In the genomic region with DNA sequence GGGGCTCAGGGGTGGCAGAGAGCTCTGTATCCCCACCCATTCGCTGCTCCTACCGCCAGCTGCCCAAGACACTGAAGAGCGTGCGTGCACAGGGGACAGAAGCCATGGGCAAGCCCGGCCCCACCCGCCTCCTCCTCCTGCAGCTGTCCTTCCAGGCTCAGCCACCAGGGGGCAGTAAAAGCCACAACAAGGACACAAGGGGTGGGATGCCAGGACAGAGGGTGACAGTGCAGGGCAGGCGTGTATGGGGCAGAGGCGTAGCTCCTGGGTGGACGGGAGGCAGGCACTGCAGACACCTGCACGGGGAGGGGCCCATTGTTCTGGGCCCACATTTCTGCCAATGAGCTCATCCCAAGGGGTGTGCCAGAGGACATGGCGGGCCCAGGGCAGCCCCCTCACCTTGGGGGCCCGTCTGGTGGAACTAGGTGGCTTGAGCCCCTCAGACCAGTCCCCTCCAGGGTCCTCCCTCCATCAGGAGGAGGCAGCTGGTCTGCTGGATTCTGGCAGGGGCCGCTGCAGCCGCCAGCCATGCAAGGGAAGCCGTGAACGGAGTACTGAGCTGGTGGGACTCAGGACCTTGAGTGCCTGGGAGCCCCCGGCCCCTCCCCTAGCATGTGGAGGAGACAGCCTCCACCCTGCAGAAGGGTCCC, we compare ENCODE assay signal across 8 cellular contexts.
DNase-seq lines count a peak whose midpoint lies in the region; ATAC-seq and TF ChIP-seq lines count a peak whose summit lies in the region.

No MANE protein-coding gene starts in this region.

- H3K4me1 Mint-ChIP-seq in activated CD4-positive, alpha-beta memory T cell treated with anti-CD3 and anti-CD28 coated beads for 36 hours (ENCODE audit: low read depth), result no peaks in the 10 kb centered on the region

- H3K36me3 Mint-ChIP-seq in activated CD4-positive, alpha-beta memory T cell treated with anti-CD3 and anti-CD28 coated beads for 36 hours, result no peaks in the 10 kb centered on the region

- TF ChIP-seq CTCF in lung (IDR thresholded peaks at IDR 0.05; ENCODE audit: control extremely low read depth, extremely low read depth), result peak; percentile 96

- H3K9me3 Mint-ChIP-seq in activated CD4-positive, alpha-beta memory T cell treated with anti-CD3 and anti-CD28 coated beads for 36 hours, result no peaks in the 10 kb centered on the region

- peak; percentile 51 for ATAC-seq in GM21360 (IDR thresholded peaks at IDR 0.05; ENCODE audit: unreplicated experiment)
- ATAC-seq in lung (ENCODE audit: insufficient read depth, low FRiP score), result peak; percentile 72
- ATAC-seq in GM19467 (IDR thresholded peaks at IDR 0.05; ENCODE audit: unreplicated experiment), result no peak

- H3K4me3 Mint-ChIP-seq in activated CD4-positive, alpha-beta memory T cell treated with anti-CD3 and anti-CD28 coated beads for 36 hours, result no peak overlapping the region

- H3K27ac ChIP-seq in lung (ENCODE audit: low read depth in 1 of 2, low read length in 1 of 2), result peak overlapping the region in 1 of 2 donors; percentile 71

- H3K4me3 ChIP-seq in lung, result no peak overlapping the region

- no peak overlapping the region for H3K27ac Mint-ChIP-seq in activated CD4-positive, alpha-beta memory T cell treated with anti-CD3 and anti-CD28 coated beads for 36 hours

- H3K4me1 ChIP-seq in lung (ENCODE audit: control insufficient read depth in 2 of 2, insufficient read depth in 2 of 2, low read length in 2 of 2), result peaks cover 10 to 18% of the 10 kb centered on the region in 2 donors

- H3K27me3 Mint-ChIP-seq in activated CD4-positive, alpha-beta memory T cell treated with anti-CD3 and anti-CD28 coated beads for 36 hours, result no peaks in the 10 kb centered on the region

- WGBS in lung, 2 donors, result 41 to 43% methylated on average over 16 to 17 of the region's 17 CpGs

- CTCF ChIA-PET in activated CD4-positive, alpha-beta memory T cell treated with anti-CD3 and anti-CD28 coated beads for 36 hours (lab: Charles Lee), result interaction anchor here (0.5 to 3.5 kb wide), 45 partner anchors 8 to 755 kb away, joined by 3 to 65 read pairs (median 4); a partner anchor contains a TSS

- POLR2A ChIA-PET in activated CD4-positive, alpha-beta memory T cell treated with anti-CD3 and anti-CD28 coated beads for 36 hours (lab: Charles Lee), result interaction anchor here (0.6 kb wide), 1 partner anchor 60 kb away, joined by 3 read pairs; no protein-coding TSS in a partner anchor

- DNase-seq in Ammon's horn (ENCODE audit: low spot score), result peak; percentile 92
- peak; percentile 31 for DNase-seq in NCI-H510A treated with DMSO at 0.1 percent for 48 hours (lab: John Stamatoyannopoulos, UW)
- peak; percentile 89 for DNase-seq in activated CD4-positive, alpha-beta memory T cell treated with anti-CD3 and anti-CD28 coated beads for 36 hours
- peak; percentile 94 for DNase-seq in ecto neural progenitor cell (ENCODE audit: low spot score)
- peak; percentile 92 for DNase-seq in lung (ENCODE audit: low spot score)
- peak; percentile 79 for DNase-seq in stimulated activated CD8-positive, alpha-beta memory T cell treated with anti-CD3 and anti-CD28 coated beads, Interleukin-15, amount 100 ng/mL, for 24 hours (ENCODE audit: low read depth)

- no peaks in the 10 kb centered on the region for H3K9me3 ChIP-seq in lung (ENCODE audit: control insufficient read depth in 2 of 2, insufficient read depth in 1 of 2, low read length in 1 of 2)

- no peaks in the 10 kb centered on the region for H3K27me3 ChIP-seq in lung (ENCODE audit: control insufficient read depth, insufficient read depth)

- intact Hi-C loops in activated CD4-positive, alpha-beta memory T cell treated with anti-CD3 and anti-CD28 coated beads for 36 hours (cut with micrococcal nuclease), result loop anchor here (2.0 kb wide), 1 partner anchor 80 kb away; no protein-coding TSS in a partner anchor

- peaks cover 2 to 60% of the 10 kb centered on the region in 2 donors for H3K36me3 ChIP-seq in lung (ENCODE audit: control insufficient read depth in 2 of 2, insufficient read depth in 2 of 2, low read length in 2 of 2)

Comparison
In these comparisons a context has a peak if more than half of its experiments do, and no peak if none do; other contexts are left out.
1. DNase-seq: peak in every context shown above with its lines; median percentile 94 in ecto neural progenitor cell; 92 in Ammon's horn; 92 in lung; 89 in activated CD4-positive, alpha-beta memory T cell treated with anti-CD3 and anti-CD28 coated beads for 36 hours; 79 in stimulated activated CD8-positive, alpha-beta memory T cell treated with anti-CD3 and anti-CD28 coated beads, Interleukin-15, amount 100 ng/mL, for 24 hours; 31 in NCI-H510A treated with DMSO at 0.1 percent for 48 hours.